In the genomic region with DNA sequence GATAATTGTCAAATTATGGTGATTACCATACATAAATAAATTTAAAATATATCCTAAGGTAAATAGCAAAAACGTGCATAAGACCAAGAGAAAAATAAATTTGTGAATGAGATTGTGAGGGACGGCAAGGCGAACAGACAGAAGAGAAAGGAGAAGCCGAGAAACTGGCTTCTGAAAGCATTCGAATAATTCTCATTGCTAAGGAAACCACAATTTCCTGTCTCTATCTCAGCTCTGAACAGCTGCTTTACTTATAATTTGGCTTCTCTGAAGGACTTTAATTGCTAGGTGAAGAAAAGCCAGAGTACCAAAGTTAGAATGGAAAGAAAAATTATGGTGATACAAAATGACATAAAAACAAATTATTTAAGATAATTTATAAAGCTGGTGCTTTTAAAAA, we compare ENCODE assay signal across 10 cellular contexts.
DNase-seq lines count a peak whose midpoint lies in the region; ATAC-seq, FAIRE-seq and TF ChIP-seq lines count a peak whose summit lies in the region.
"Had no signal": no experiment of that assay in that cellular context is flagged by ENCODE, and none has a peak within 500 bp of the region (broad histone marks: within the 10 kb centered on the region; RNA-seq: fewer than 3 reads in every experiment).

No MANE protein-coding gene starts in this region.

- FAIRE-seq in urothelium cell line (lab: Jason Lieb, UNC): no peak

- H3K4me3 Mint-ChIP-seq in activated naive CD8-positive, alpha-beta T cell treated with anti-CD3 and anti-CD28 coated beads, Interleukin-2, amount 10 ng/mL, durations not matched to agents 7 days and 5 days: no peak overlapping the region
- no peak overlapping the region for H3K4me3 Mint-ChIP-seq in activated naive CD8-positive, alpha-beta T cell treated with anti-CD3 and anti-CD28 coated beads, Interleukin-2, amount 50 U/mL, for 24 hours
- no peak overlapping the region for H3K4me3 Mint-ChIP-seq in chondrocyte (ENCODE audit: unreplicated experiment)

- H3K27ac Mint-ChIP-seq in activated naive CD8-positive, alpha-beta T cell treated with anti-CD3 and anti-CD28 coated beads, Interleukin-2, amount 10 ng/mL, durations not matched to agents 7 days and 5 days: no peak overlapping the region
- H3K27ac Mint-ChIP-seq in activated naive CD8-positive, alpha-beta T cell treated with anti-CD3 and anti-CD28 coated beads, Interleukin-2, amount 50 U/mL, for 24 hours: no peak overlapping the region
- no peak overlapping the region for H3K27ac Mint-ChIP-seq in chondrocyte (ENCODE audit: unreplicated experiment)

- peaks cover 7% of the 10 kb centered on the region for H3K4me1 Mint-ChIP-seq in activated naive CD8-positive, alpha-beta T cell treated with anti-CD3 and anti-CD28 coated beads, Interleukin-2, amount 10 ng/mL, durations not matched to agents 7 days and 5 days
- peaks cover 4% of the 10 kb centered on the region for H3K4me1 Mint-ChIP-seq in activated naive CD8-positive, alpha-beta T cell treated with anti-CD3 and anti-CD28 coated beads, Interleukin-2, amount 50 U/mL, for 24 hours
- H3K4me1 Mint-ChIP-seq in chondrocyte (ENCODE audit: low read depth): peaks cover 20% of the 10 kb centered on the region

- H3K36me3 Mint-ChIP-seq in activated naive CD8-positive, alpha-beta T cell treated with anti-CD3 and anti-CD28 coated beads, Interleukin-2, amount 10 ng/mL, durations not matched to agents 7 days and 5 days: no peaks in the 10 kb centered on the region
- no peaks in the 10 kb centered on the region for H3K36me3 Mint-ChIP-seq in activated naive CD8-positive, alpha-beta T cell treated with anti-CD3 and anti-CD28 coated beads, Interleukin-2, amount 50 U/mL, for 24 hours (ENCODE audit: low read depth)
- no peaks in the 10 kb centered on the region for H3K36me3 Mint-ChIP-seq in chondrocyte (ENCODE audit: low read depth)

- H3K27ac ChIP-seq in caudate nucleus (ENCODE audit: low read depth, low read length): no peak overlapping the region

- TF ChIP-seq CTCF in chondrocyte (IDR thresholded peaks at IDR 0.05): no peak

- no peaks in the 10 kb centered on the region for H3K9me3 Mint-ChIP-seq in activated naive CD8-positive, alpha-beta T cell treated with anti-CD3 and anti-CD28 coated beads, Interleukin-2, amount 10 ng/mL, durations not matched to agents 7 days and 5 days
- H3K9me3 Mint-ChIP-seq in activated naive CD8-positive, alpha-beta T cell treated with anti-CD3 and anti-CD28 coated beads, Interleukin-2, amount 50 U/mL, for 24 hours: no peaks in the 10 kb centered on the region
- H3K9me3 Mint-ChIP-seq in chondrocyte (ENCODE audit: low read depth): no peaks in the 10 kb centered on the region

- ATAC-seq in activated naive CD8-positive, alpha-beta T cell treated with anti-CD3 and anti-CD28 coated beads, Interleukin-2, amount 10 ng/mL, durations not matched to agents 7 days and 5 days (ENCODE audit: low read depth): peak; percentile 81
- ATAC-seq in activated naive CD8-positive, alpha-beta T cell treated with anti-CD3 and anti-CD28 coated beads, Interleukin-2, amount 50 U/mL, for 24 hours: no peak
- peak; percentile 70 for ATAC-seq in HG02884 (IDR thresholded peaks at IDR 0.05; ENCODE audit: unreplicated experiment)

- no peaks in the 10 kb centered on the region for H3K27me3 Mint-ChIP-seq in activated naive CD8-positive, alpha-beta T cell treated with anti-CD3 and anti-CD28 coated beads, Interleukin-2, amount 10 ng/mL, durations not matched to agents 7 days and 5 days
- H3K27me3 Mint-ChIP-seq in activated naive CD8-positive, alpha-beta T cell treated with anti-CD3 and anti-CD28 coated beads, Interleukin-2, amount 50 U/mL, for 24 hours: no peaks in the 10 kb centered on the region
- peaks cover 1% of the 10 kb centered on the region for H3K27me3 Mint-ChIP-seq in chondrocyte (ENCODE audit: low read depth)

- DNase-seq in activated naive CD8-positive, alpha-beta T cell treated with anti-CD3 and anti-CD28 coated beads, Interleukin-2, amount 10 ng/mL, durations not matched to agents 7 days and 5 days: no peak
- DNase-seq in activated naive CD8-positive, alpha-beta T cell treated with anti-CD3 and anti-CD28 coated beads, Interleukin-2, amount 50 U/mL, for 24 hours: no peak
- DNase-seq in NOMO-1 treated with dmso at 0.1 percent for 144 hours (lab: John Stamatoyannopoulos, UW; ENCODE audit: unreplicated experiment) (peak; percentile 8), urothelium cell line (ENCODE audit: low spot score) (peak; percentile 13), midbrain (lab: John Stamatoyannopoulos, UW) (no peak), caudate nucleus (lab: John Stamatoyannopoulos, UW) (no peak), chondrocyte (ENCODE audit: low spot score) (no peak)
- DNase-seq: occipital lobe, T1000 had no signal

- POLR2A ChIA-PET in activated naive CD8-positive, alpha-beta T cell treated with anti-CD3 and anti-CD28 coated beads, Interleukin-2, amount 10 ng/mL, durations not matched to agents 7 days and 5 days (lab: Charles Lee): no interaction called here

Comparison
In these comparisons a context has a peak if more than half of its experiments do, and no peak if none do; other contexts are left out.
1. DNase-seq: peak in NOMO-1 treated with dmso at 0.1 percent for 144 hours (single experiment) and urothelium cell line (single experiment); none in activated naive CD8-positive, alpha-beta T cell treated with anti-CD3 and anti-CD28 coated beads, Interleukin-2, amount 10 ng/mL, durations not matched to agents 7 days and 5 days (single experiment), activated naive CD8-positive, alpha-beta T cell treated with anti-CD3 and anti-CD28 coated beads, Interleukin-2, amount 50 U/mL, for 24 hours (single experiment), midbrain (single experiment), caudate nucleus (0 of 61) and chondrocyte (single experiment).